ENCODE assay signal across 23 cellular contexts in the genomic region with DNA sequence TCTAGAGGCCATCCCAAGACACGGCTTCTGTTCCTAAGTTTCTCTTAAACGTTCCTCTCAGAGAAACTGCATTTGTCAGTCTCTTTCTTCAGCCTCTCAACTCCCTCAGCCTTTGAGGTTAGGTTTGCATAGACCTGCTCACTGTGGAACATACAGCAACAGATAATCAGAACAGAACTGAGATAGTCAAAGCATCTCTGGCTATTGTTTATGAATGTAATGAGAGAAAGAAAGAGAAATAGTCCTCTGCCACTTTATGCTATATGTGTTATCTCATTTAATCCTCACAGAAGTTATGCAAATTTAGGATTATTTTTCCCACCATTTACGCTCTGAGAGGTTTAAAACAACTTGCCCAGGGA.
A peak's percentile ranks its signal among the peaks of the same experiment; 100 is the strongest.
DNase-seq lines count a peak whose midpoint lies in the region; ATAC-seq and TF ChIP-seq lines count a peak whose summit lies in the region.
"Had no signal": no experiment of that assay in that cellular context is flagged by ENCODE, and none has a peak within 500 bp of the region (broad histone marks: within the 10 kb centered on the region; RNA-seq: fewer than 3 reads in every experiment).

No MANE protein-coding gene starts in this region.

- no peaks in the 10 kb centered on the region for H3K36me3 ChIP-seq in IMR-90 (ENCODE audit: control insufficient read depth, insufficient read depth, low read length)
- H3K36me3 ChIP-seq: BLaER1 treated with 17β-estradiol and CSF1 and Interleukin-3, amounts not matched to agents 10 nM and 100 nM; Peyer's patch had no signal

- no peak overlapping the region for H3K9ac ChIP-seq in IMR-90 (ENCODE audit: low read depth, low read length)
- H3K9ac ChIP-seq: BLaER1 treated with 17β-estradiol and CSF1 and Interleukin-3, amounts not matched to agents 10 nM and 100 nM had no signal

- no peak for TF ChIP-seq POLR2A in IMR-90 (IDR thresholded peaks at IDR 0.05; ENCODE audit: low read depth, low read length)

- dilution Hi-C loops in IMR-90 (cut with HindIII; ENCODE audit: low sequenced_read_pairs, unreplicated experiment), result no loop called here

- TF ChIP-seq RAD21 in IMR-90 (IDR thresholded peaks at IDR 0.05; ENCODE audit: low read length), result no peak

- 0 out of 2 replicates have a peak, but pooled peaks cover 1% of the 10 kb centered on the region for H3K9me3 ChIP-seq in IMR-90 (ENCODE audit: control insufficient read depth, insufficient read depth, low read length)
- H3K9me3 ChIP-seq: Peyer's patch had no signal

- no peaks in the 10 kb centered on the region for H3K79me1 ChIP-seq in IMR-90 (ENCODE audit: low read depth in 1 of 2, low read length in 2 of 2)

- peaks cover 17% of the 10 kb centered on the region for H3K27me3 Mint-ChIP-seq in glutamatergic neuron (ENCODE audit: unreplicated experiment)
- H3K27me3 Mint-ChIP-seq: CD4-positive, alpha-beta T cell had no signal

- TF ChIP-seq CTCF in IMR-90 (conservative IDR thresholded peaks at IDR 0.05; ENCODE audit: low read depth, low read length) (no peak), glutamatergic neuron (IDR thresholded peaks at IDR 0.05; ENCODE audit: partially characterized antibody, unreplicated experiment) (no peak)

- ATAC-seq in GM18867 (IDR thresholded peaks at IDR 0.05; ENCODE audit: unreplicated experiment) (peak; percentile 60), HG02870 (IDR thresholded peaks at IDR 0.05; ENCODE audit: unreplicated experiment) (peak; percentile 86), IMR-90 (ENCODE audit: low read depth) (no peak), GM21786 (IDR thresholded peaks at IDR 0.05; ENCODE audit: unreplicated experiment) (no peak), HG03039 (IDR thresholded peaks at IDR 0.05; ENCODE audit: unreplicated experiment) (no peak)
- ATAC-seq: A549 had no signal

- CTCF ChIA-PET in IMR-90 (lab: Yijun Ruan, JAX), result no interaction called here

- no peak overlapping the region for H3K4me2 ChIP-seq in IMR-90 (ENCODE audit: low read depth, low read length)
- H3K4me2 ChIP-seq: A549; BLaER1 treated with 17β-estradiol and CSF1 and Interleukin-3, amounts not matched to agents 10 nM and 100 nM had no signal

- no peak overlapping the region for H3K27ac ChIP-seq in IMR-90 (ENCODE audit: insufficient read depth, low read length)
- H3K27ac ChIP-seq: A549; BLaER1 treated with 17β-estradiol and CSF1 and Interleukin-3, amounts not matched to agents 10 nM and 100 nM; Peyer's patch had no signal

- H3K4me1 Mint-ChIP-seq in glutamatergic neuron (ENCODE audit: low read depth, unreplicated experiment), result peaks cover 72% of the 10 kb centered on the region

- no peak overlapping the region; the same call in 2 of the 3 replicates for H2BK15ac ChIP-seq in IMR-90 (ENCODE audit: low read depth, low read length)

- no peak overlapping the region for H4K91ac ChIP-seq in IMR-90 (ENCODE audit: insufficient read depth, low read depth, low read length)

- H2BK120ac ChIP-seq in IMR-90 (ENCODE audit: low read depth, low read length), result peak overlapping the region; percentile 62; the same call in 1 of the 2 replicates

- H2BK20ac ChIP-seq in IMR-90 (ENCODE audit: low read depth, low read length), result no peak overlapping the region

- H3K23ac ChIP-seq in IMR-90 (ENCODE audit: low read depth, low read length), result no peak overlapping the region

- no peaks in the 10 kb centered on the region for H3K27me3 ChIP-seq in IMR-90 (ENCODE audit: control insufficient read depth, insufficient read depth, low read length)
- H3K27me3 ChIP-seq: Peyer's patch had no signal

- no peak overlapping the region for H4K5ac ChIP-seq in IMR-90 (ENCODE audit: low read depth, low read length)

- peaks cover 3% of the 10 kb centered on the region; the same call in 1 of the 2 replicates for H3K4me1 ChIP-seq in IMR-90 (ENCODE audit: control insufficient read depth, insufficient read depth, low read length)
- H3K4me1 ChIP-seq: A549, Peyer's patch had no signal

- peaks cover 22% of the 10 kb centered on the region for H3K9me3 Mint-ChIP-seq in glutamatergic neuron (ENCODE audit: unreplicated experiment)

- H3K14ac ChIP-seq in IMR-90 (replicated peaks; ENCODE audit: low read depth, low read length), result no peak overlapping the region

- WGBS in IMR-90 (ENCODE audit: extremely low coverage in 2 of 2, insufficient read length in 1 of 2), 2 experiments, result no CpG with 5 or more reads among the region's 3 CpGs

- in situ Hi-C loops in IMR-90 (cut with MboI; ENCODE audit: low sequenced_read_pairs), result no loop called here

- no peaks in the 10 kb centered on the region; the same call in 1 of the 2 replicates for H3K9me1 ChIP-seq in IMR-90 (ENCODE audit: insufficient read depth, low read length)

- no peak overlapping the region for H2AFZ ChIP-seq in IMR-90 (replicated peaks; ENCODE audit: low read length, poor library complexity)

- no peak overlapping the region for H2AK9ac ChIP-seq in IMR-90 (replicated peaks; ENCODE audit: low read depth, low read length, poor library complexity)

- no peak overlapping the region for H3K4me3 ChIP-seq in IMR-90 (ENCODE audit: insufficient read depth, low read depth, low read length)
- H3K4me3 ChIP-seq: A549; BLaER1 treated with 17β-estradiol and CSF1 and Interleukin-3, amounts not matched to agents 10 nM and 100 nM; Peyer's patch had no signal

- POLR2A ChIA-PET in IMR-90 (lab: Charles Lee; ENCODE audit: unreplicated experiment), result no interaction called here

- no peak overlapping the region for H3K56ac ChIP-seq in IMR-90 (ENCODE audit: extremely low read depth, insufficient read depth, low read length)

- H2AK5ac ChIP-seq in IMR-90 (ENCODE audit: low read depth, low read length), result no peak overlapping the region

- no peak overlapping the region for H3K4ac ChIP-seq in IMR-90 (ENCODE audit: low read depth, low read length)

- DNase-seq in IMR-90, result no peak
- no peak for DNase-seq in glutamatergic neuron
- DNase-seq in activated gamma-delta T cell (lab: John Stamatoyannopoulos, UW), result no peak
- DNase-seq: AML-193; CD4-positive, alpha-beta T cell; H7; KG1; NCI-H1048; NCI-H1417; NCI-H1694; NCI-H2081; NCI-H2227 treated with DMSO at 0.1 percent for 48 hours; NCI-H526 treated with DMSO at 0.1 percent for 48 hours; Peyer's patch; SHP77 treated with DMSO at 0.1 percent for 48 hours; T-helper 1 cell had no signal

- intact Hi-C loops in IMR-90 (cut with micrococcal nuclease), result no loop called here

- no peak overlapping the region for H3K4me3 Mint-ChIP-seq in glutamatergic neuron (ENCODE audit: unreplicated experiment)
- H3K4me3 Mint-ChIP-seq: CD4-positive, alpha-beta T cell; T-helper 2 cell treated with Interferon-gamma antibody and Interleukin-4, amounts not matched to agents 5 μg/mL and 100 μg/mL, for 36 hours had no signal

- no peaks in the 10 kb centered on the region for H4K20me1 ChIP-seq in IMR-90 (ENCODE audit: insufficient read depth, low read length)
- H4K20me1 ChIP-seq: BLaER1 treated with 17β-estradiol and CSF1 and Interleukin-3, amounts not matched to agents 10 nM and 100 nM had no signal

- peak overlapping the region; percentile 91 for H3K27ac Mint-ChIP-seq in glutamatergic neuron (ENCODE audit: unreplicated experiment)
- H3K27ac Mint-ChIP-seq: CD4-positive, alpha-beta T cell; T-helper 2 cell treated with Interferon-gamma antibody and Interleukin-4, amounts not matched to agents 5 μg/mL and 100 μg/mL, for 36 hours had no signal

- peaks cover 4% of the 10 kb centered on the region for H3K36me3 Mint-ChIP-seq in glutamatergic neuron (ENCODE audit: unreplicated experiment)

- no TSS peak for BruUV-seq in IMR-90 (replicated peaks; lab: Mats Ljungman, UMichigan)

- no peak overlapping the region for H4K8ac ChIP-seq in IMR-90 (ENCODE audit: low read depth in 2 of 2, low read length in 2 of 2)

- H2BK5ac ChIP-seq in IMR-90 (ENCODE audit: low read depth, low read length, poor library complexity, severe bottlenecking), result no peak overlapping the region

- H3K18ac ChIP-seq in IMR-90 (ENCODE audit: low read depth, low read length), result no peak overlapping the region

TF ChIP-seq in IMR-90, 13 proteins besides CTCF, POLR2A, EP300 and RAD21:
- TF ChIP-seq FOS (IDR thresholded peaks at IDR 0.05; ENCODE audit: low read depth, low read length) (no peak), CHD1 (IDR thresholded peaks at IDR 0.05; ENCODE audit: low read depth, low read length) (no peak), CEBPB (IDR thresholded peaks at IDR 0.05; ENCODE audit: low read depth, low read length) (no peak), NFE2L2 (IDR thresholded peaks at IDR 0.05; ENCODE audit: low read depth, low read length) (no peak), RFX5 (IDR thresholded peaks at IDR 0.05; ENCODE audit: low read depth, low read length) (no peak), USF2 (IDR thresholded peaks at IDR 0.05; ENCODE audit: low read depth, low read length) (no peak), MAZ (IDR thresholded peaks at IDR 0.05; ENCODE audit: borderline replicate concordance, low read depth, low read length) (no peak), MAFK (IDR thresholded peaks at IDR 0.05; ENCODE audit: low read depth, low read length) (no peak), RCOR1 (IDR thresholded peaks at IDR 0.05; ENCODE audit: insufficient replicate concordance, low read length) (no peak), MXI1 (IDR thresholded peaks at IDR 0.05; ENCODE audit: borderline replicate concordance, low read depth, low read length) (no peak), BHLHE40 (IDR thresholded peaks at IDR 0.05; ENCODE audit: low read depth, low read length) (no peak), SMC3 (IDR thresholded peaks at IDR 0.05; ENCODE audit: low read depth, low read length) (no peak)
- TF ChIP-seq, protein P1, sequence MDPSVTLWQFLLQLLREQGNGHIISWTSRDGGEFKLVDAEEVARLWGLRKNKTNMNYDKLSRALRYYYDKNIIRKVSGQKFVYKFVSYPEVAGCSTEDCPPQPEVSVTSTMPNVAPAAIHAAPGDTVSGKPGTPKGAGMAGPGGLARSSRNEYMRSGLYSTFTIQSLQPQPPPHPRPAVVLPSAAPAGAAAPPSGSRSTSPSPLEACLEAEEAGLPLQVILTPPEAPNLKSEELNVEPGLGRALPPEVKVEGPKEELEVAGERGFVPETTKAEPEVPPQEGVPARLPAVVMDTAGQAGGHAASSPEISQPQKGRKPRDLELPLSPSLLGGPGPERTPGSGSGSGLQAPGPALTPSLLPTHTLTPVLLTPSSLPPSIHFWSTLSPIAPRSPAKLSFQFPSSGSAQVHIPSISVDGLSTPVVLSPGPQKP (IDR thresholded peaks at IDR 0.05; ENCODE audit: borderline replicate concordance, low read depth, low read length), result no peak

Comparison
In these comparisons a context has a peak if more than half of its experiments do, and no peak if none do; other contexts are left out.
1. ATAC-seq: peak in GM18867 (single experiment) and HG02870 (single experiment); none in IMR-90 (single experiment), GM21786 (single experiment) and HG03039 (single experiment).